4 cellular contexts compared by ENCODE assay signal in the genomic region with DNA sequence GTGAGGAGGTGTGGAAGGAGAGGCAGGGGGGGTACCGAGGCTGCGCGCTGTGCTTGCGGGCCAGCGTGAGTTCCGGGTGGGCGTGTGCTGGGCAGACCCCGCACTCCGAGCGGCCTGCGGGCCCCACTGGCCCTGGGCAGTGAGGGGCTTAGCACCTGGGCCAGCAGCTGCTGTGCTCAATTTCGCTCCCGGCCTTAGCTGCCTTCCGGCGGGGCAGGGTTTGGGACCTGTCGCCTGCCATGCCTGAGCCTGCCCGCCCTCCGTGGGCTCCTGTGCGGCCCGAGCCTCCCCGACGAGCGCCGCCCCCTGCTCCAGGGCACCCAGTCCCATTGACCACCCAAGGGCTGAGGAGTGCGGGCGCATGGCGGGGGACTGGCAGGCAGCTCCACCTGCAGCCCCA. TPM values are rescaled to one million over a fixed set of nuclear protein-coding genes. Genes with fewer than 3 reads are reported as not detected.
"Had no signal": no experiment of that assay in that cellular context is flagged by ENCODE, and none has a peak within 500 bp of the region (broad histone marks: within the 10 kb centered on the region; RNA-seq: fewer than 3 reads in every experiment).

No MANE protein-coding gene starts in this region.

RNA-seq across cellular contexts. Expression of a gene that starts 45.5 kb away (rescaled TPM):
- total RNA-seq: GM23338, H1, H9, HT-29 had no signal
- polyA plus RNA-seq: GM23338, H1 had no signal
